In genomic region chr3:144381607-144382006, GRCh38 we compare ENCODE assay signal across 26 cellular contexts.
"Had no signal": no experiment of that assay in that cellular context is flagged by ENCODE, and none has a peak within 500 bp of the region (broad histone marks: within the 10 kb centered on the region; RNA-seq: fewer than 3 reads in every experiment).

No MANE protein-coding gene starts in this region.

- FAIRE-seq: endothelial cell of umbilical vein, small intestine had no signal

- H3K27me3 ChIP-seq: colonic mucosa, gastroesophageal sphincter, heart left ventricle, hepatocyte, neutrophil, right lobe of liver, suprapubic skin, thyroid gland had no signal

- H3K27ac ChIP-seq: colonic mucosa, gastroesophageal sphincter, heart left ventricle, hepatocyte, left ventricle myocardium inferior, lower lobe of right lung, neutrophil, parathyroid adenoma, right lobe of liver, suprapubic skin, thyroid gland had no signal

- ATAC-seq: gastroesophageal sphincter; heart left ventricle; left cardiac atrium; lower lobe of right lung; natural killer cell; stimulated activated naive B cell treated with anti-CD40 and anti-IgM and Interleukin-4, amounts not matched to agents 10 μg/mL and 1 μg/mL and 100 μg/mL, for 72 hours had no signal

- H3K36me3 ChIP-seq: colonic mucosa, gastroesophageal sphincter, heart left ventricle, left ventricle myocardium inferior, lower lobe of right lung, neutrophil, right lobe of liver, suprapubic skin, thyroid gland had no signal

- H3K4me3 Mint-ChIP-seq: dendritic cell treated with granulocyte-macrophage colony-stimulating factor and Interleukin-4, amounts not matched to agents 40 ng/mL and 50 ng/mL, for 4 days; memory B cell; natural killer cell; neural crest cell; stimulated activated naive B cell treated with anti-CD40 and anti-IgM and Interleukin-4, amounts not matched to agents 10 μg/mL and 1 μg/mL and 100 μg/mL, for 72 hours; stimulated activated naive CD8-positive, alpha-beta T cell treated with anti-CD3 and anti-CD28 coated beads, Interleukin-15, Interleukin-2, amounts not matched to agents 100 ng/mL and 50 ng/mL, for 24 hours; type B pancreatic cell had no signal

- H2AFZ ChIP-seq: hepatocyte, parathyroid adenoma had no signal

- H3K4me1 Mint-ChIP-seq: natural killer cell; stimulated activated naive B cell treated with anti-CD40 and anti-IgM and Interleukin-4, amounts not matched to agents 10 μg/mL and 1 μg/mL and 100 μg/mL, for 72 hours had no signal

- H3K27me3 Mint-ChIP-seq: dendritic cell treated with granulocyte-macrophage colony-stimulating factor and Interleukin-4, amounts not matched to agents 40 ng/mL and 50 ng/mL, for 4 days; memory B cell; progenitor cell of endocrine pancreas; stimulated activated naive B cell treated with anti-CD40 and anti-IgM and Interleukin-4, amounts not matched to agents 10 μg/mL and 1 μg/mL and 100 μg/mL, for 72 hours; stimulated activated naive CD8-positive, alpha-beta T cell treated with anti-CD3 and anti-CD28 coated beads, Interleukin-15, Interleukin-2, amounts not matched to agents 100 ng/mL and 50 ng/mL, for 24 hours; type B pancreatic cell had no signal

- H3K4me1 ChIP-seq: colonic mucosa, heart left ventricle, left ventricle myocardium inferior, lower lobe of right lung, parathyroid adenoma, right lobe of liver, thyroid gland had no signal

- H3K4me2 ChIP-seq: hepatocyte had no signal

- DNase-seq: colonic mucosa; effector memory CD4-positive, alpha-beta T cell; foreskin fibroblast; heart left ventricle; left cardiac atrium; left ventricle myocardium inferior; lower lobe of right lung; natural killer cell; right lobe of liver; small intestine; stimulated activated CD4-positive, alpha-beta T cell treated with anti-CD3 and anti-CD28 coated beads, Interleukin-15, amount 100 ng/mL, for 24 hours; stimulated activated CD4-positive, alpha-beta T cell treated with anti-CD3 and anti-CD28 coated beads, Interleukin-2, amount 100 ng/mL, for 48 hours; stimulated activated naive B cell treated with anti-CD40 and anti-IgM and Interleukin-4, amounts not matched to agents 10 μg/mL and 1 μg/mL and 100 μg/mL, for 72 hours; thyroid gland had no signal

- H3K36me3 Mint-ChIP-seq: memory B cell; natural killer cell; stimulated activated naive B cell treated with anti-CD40 and anti-IgM and Interleukin-4, amounts not matched to agents 10 μg/mL and 1 μg/mL and 100 μg/mL, for 72 hours; type B pancreatic cell had no signal

- H3K4me3 ChIP-seq: colonic mucosa, gastroesophageal sphincter, heart left ventricle, hepatocyte, left ventricle myocardium inferior, lower lobe of right lung, right lobe of liver, suprapubic skin, thyroid gland had no signal

- H3K9me3 Mint-ChIP-seq: dendritic cell treated with granulocyte-macrophage colony-stimulating factor and Interleukin-4, amounts not matched to agents 40 ng/mL and 50 ng/mL, for 4 days; memory B cell; type B pancreatic cell had no signal

- H3K9ac ChIP-seq: parathyroid adenoma had no signal

- H3K27ac Mint-ChIP-seq: dendritic cell treated with granulocyte-macrophage colony-stimulating factor and Interleukin-4, amounts not matched to agents 40 ng/mL and 50 ng/mL, for 4 days; memory B cell; natural killer cell; stimulated activated naive B cell treated with anti-CD40 and anti-IgM and Interleukin-4, amounts not matched to agents 10 μg/mL and 1 μg/mL and 100 μg/mL, for 72 hours; stimulated activated naive CD8-positive, alpha-beta T cell treated with anti-CD3 and anti-CD28 coated beads, Interleukin-15, Interleukin-2, amounts not matched to agents 100 ng/mL and 50 ng/mL, for 24 hours; type B pancreatic cell had no signal

- H3K79me2 ChIP-seq: hepatocyte, parathyroid adenoma had no signal

- H3K9me3 ChIP-seq: colonic mucosa, gastroesophageal sphincter, lower lobe of right lung, neutrophil, right lobe of liver, suprapubic skin, thyroid gland had no signal
